ENCODE assay signal across 10 cellular contexts in genomic region chr4:153384160-153384559, GRCh38. TPM values are rescaled to one million over a fixed set of nuclear protein-coding genes. Genes with fewer than 3 reads are reported as not detected.
"Had no signal": no experiment of that assay in that cellular context is flagged by ENCODE, and none has a peak within 500 bp of the region (broad histone marks: within the 10 kb centered on the region; RNA-seq: fewer than 3 reads in every experiment).

No MANE protein-coding gene starts in this region.

- H3K27ac ChIP-seq: GM23248, HL-60 had no signal

- DNase-seq: GM23248, GOT3, H7, HFFc6, KG1 had no signal

- H3K4me3 ChIP-seq: GM23248, HAP-1 had no signal

- FAIRE-seq: HepG2 had no signal

- ATAC-seq: HCT116, HepG2 had no signal

- H3K9ac ChIP-seq: GM23248 had no signal

- H3K9me3 ChIP-seq: HAP-1 had no signal

RNA-seq across cellular contexts. Expression of gene MND1, which starts 39.7 kb away (rescaled TPM):
- polyA plus RNA-seq: IgD-negative memory B cell had no signal
